Comparison of ENCODE assay signal across 8 cellular contexts in the genomic region with DNA sequence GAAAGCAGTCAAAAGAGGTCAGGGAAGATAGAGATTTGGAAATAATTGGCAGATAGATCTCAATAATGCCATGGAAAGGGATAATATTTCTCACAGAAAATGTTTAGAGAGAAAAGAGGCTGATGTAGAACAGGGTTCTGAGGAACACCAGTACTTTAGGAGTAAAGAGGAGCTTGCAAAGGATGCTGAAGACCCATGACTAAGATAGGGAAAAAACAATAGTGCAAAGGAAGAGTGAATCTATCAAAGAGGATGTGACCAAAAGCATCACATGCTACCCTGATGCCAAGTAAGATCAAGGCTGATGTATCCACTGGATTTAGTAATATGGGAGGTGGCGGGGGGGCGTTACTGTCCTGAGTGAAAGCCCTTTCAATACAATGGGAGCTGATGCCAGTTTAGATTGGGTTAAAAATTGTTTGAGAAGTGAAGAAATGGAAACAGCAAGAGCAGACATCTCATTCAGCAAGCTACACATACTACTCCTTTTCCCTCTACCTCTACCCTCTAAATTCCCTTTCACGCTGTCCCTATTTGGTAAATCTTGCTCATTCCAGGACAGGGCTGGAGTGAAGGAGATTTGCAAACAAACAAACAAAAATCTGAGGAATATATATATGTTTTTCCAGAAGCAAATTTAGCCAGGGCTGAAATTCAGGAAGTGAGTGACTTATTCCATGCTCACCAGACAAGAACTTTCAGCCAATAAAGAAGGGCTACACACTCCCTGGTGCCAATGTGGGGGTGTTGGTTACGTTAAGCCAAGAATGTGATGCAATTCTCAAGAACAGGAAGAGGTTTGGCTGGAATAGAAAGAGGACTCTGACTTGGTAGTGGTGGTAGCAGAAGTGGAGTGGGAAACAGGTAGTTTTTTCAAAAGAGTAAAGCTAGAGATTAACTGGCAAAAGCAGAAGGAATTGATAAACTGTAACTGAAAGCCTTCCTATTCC. TPM values are rescaled to one million over a fixed set of nuclear protein-coding genes. Genes with fewer than 3 reads are reported as not detected.
DNase-seq lines count a peak whose midpoint lies in the region; ATAC-seq, FAIRE-seq and TF ChIP-seq lines count a peak whose summit lies in the region.
"Not testable (repeated sequence)": the region's sequence is repeated elsewhere in the genome, so short reads cannot be mapped to it uniquely, and the experiment has no call there.

No MANE protein-coding gene starts in this region.

- DNase-seq in ELR (ENCODE audit: low read depth) (peak; percentile 56), fibroblast of pulmonary artery (ENCODE audit: low read depth) (peak; percentile 25)
- DNase-seq in RCC 7860 (ENCODE audit: low spot score); astrocyte (ENCODE audit: low read depth); left lobe of liver (ENCODE audit: low spot score); osteocyte (ENCODE audit: extremely low spot score, unreplicated experiment); upper lobe of left lung: not testable (repeated sequence)
- peak; percentile 22 for DNase-seq in activated CD4-positive, alpha-beta memory T cell treated with anti-CD3 and anti-CD28 coated beads, Interleukin-2, amount 10 ng/mL, durations not matched to agents 7 days and 5 days

- TF ChIP-seq CTCF in astrocyte (IDR thresholded peaks at IDR 0.05; ENCODE audit: insufficient read depth, low read depth, low read length); fibroblast of pulmonary artery (IDR thresholded peaks at IDR 0.05; ENCODE audit: low read length, missing control alignments); osteocyte (IDR thresholded peaks at IDR 0.05); upper lobe of left lung (IDR thresholded peaks at IDR 0.05): not testable (repeated sequence)

- peak overlapping the region; percentile 71 for H3K27ac Mint-ChIP-seq in activated CD4-positive, alpha-beta memory T cell treated with anti-CD3 and anti-CD28 coated beads, Interleukin-2, amount 10 ng/mL, durations not matched to agents 7 days and 5 days
- H3K27ac Mint-ChIP-seq in astrocyte (ENCODE audit: unreplicated experiment) (peak overlapping the region; percentile 86), osteocyte (ENCODE audit: unreplicated experiment) (peak overlapping the region; percentile 71)

- not testable (repeated sequence) for H3K36me3 Mint-ChIP-seq in activated CD4-positive, alpha-beta memory T cell treated with anti-CD3 and anti-CD28 coated beads, Interleukin-2, amount 10 ng/mL, durations not matched to agents 7 days and 5 days (ENCODE audit: low read depth); astrocyte (ENCODE audit: low read depth, unreplicated experiment); osteocyte (ENCODE audit: unreplicated experiment)

- not testable (repeated sequence) for TF ChIP-seq POLR2A in upper lobe of left lung (IDR thresholded peaks at IDR 0.05)

- not testable (repeated sequence) for H3K79me2 ChIP-seq in astrocyte (ENCODE audit: insufficient read depth, low read length)

- peak; percentile 85 for ATAC-seq in left lobe of liver
- peak; percentile 64 to 87 for ATAC-seq in upper lobe of left lung (ENCODE audit: low FRiP score in 2 of 2)

- H3K27ac ChIP-seq in astrocyte (ENCODE audit: low read depth, low read length) (peak overlapping the region; percentile 57), upper lobe of left lung (peak overlapping the region in 2 of 4 donors; percentile 11 to 21)

- H3K27me3 Mint-ChIP-seq in activated CD4-positive, alpha-beta memory T cell treated with anti-CD3 and anti-CD28 coated beads, Interleukin-2, amount 10 ng/mL, durations not matched to agents 7 days and 5 days; astrocyte (ENCODE audit: low read depth, unreplicated experiment); osteocyte (ENCODE audit: unreplicated experiment): not testable (repeated sequence)

- not testable (repeated sequence) for H3K9me3 Mint-ChIP-seq in activated CD4-positive, alpha-beta memory T cell treated with anti-CD3 and anti-CD28 coated beads, Interleukin-2, amount 10 ng/mL, durations not matched to agents 7 days and 5 days; astrocyte (ENCODE audit: unreplicated experiment); osteocyte (ENCODE audit: unreplicated experiment)

- H3K4me1 ChIP-seq in astrocyte (ENCODE audit: insufficient read depth, low read length), result peaks cover 18% of the 10 kb centered on the region
- not testable (repeated sequence) for H3K4me1 ChIP-seq in upper lobe of left lung

- H3K4me1 Mint-ChIP-seq in activated CD4-positive, alpha-beta memory T cell treated with anti-CD3 and anti-CD28 coated beads, Interleukin-2, amount 10 ng/mL, durations not matched to agents 7 days and 5 days, result peaks cover 29% of the 10 kb centered on the region
- peaks cover 22% of the 10 kb centered on the region for H3K4me1 Mint-ChIP-seq in astrocyte (ENCODE audit: low read depth, unreplicated experiment)
- H3K4me1 Mint-ChIP-seq in osteocyte (ENCODE audit: unreplicated experiment), result peaks cover 23% of the 10 kb centered on the region

- not testable (repeated sequence) for H3K4me3 Mint-ChIP-seq in activated CD4-positive, alpha-beta memory T cell treated with anti-CD3 and anti-CD28 coated beads, Interleukin-2, amount 10 ng/mL, durations not matched to agents 7 days and 5 days; astrocyte (ENCODE audit: unreplicated experiment); osteocyte (ENCODE audit: unreplicated experiment)

- CTCF ChIA-PET in activated CD4-positive, alpha-beta memory T cell treated with anti-CD3 and anti-CD28 coated beads, Interleukin-2, amount 10 ng/mL, durations not matched to agents 7 days and 5 days (lab: Charles Lee), result not testable (repeated sequence)

- not testable (repeated sequence) for H3K4me3 ChIP-seq in astrocyte (ENCODE audit: insufficient read depth, low read depth, low read length); fibroblast of pulmonary artery (replicated peaks; ENCODE audit: low read depth, low read length); upper lobe of left lung

- H3K36me3 ChIP-seq in astrocyte (ENCODE audit: insufficient read depth, low read length); upper lobe of left lung: not testable (repeated sequence)

- not testable (repeated sequence) for H3K27me3 ChIP-seq in astrocyte (ENCODE audit: insufficient read depth, low read length); upper lobe of left lung

- peak; percentile 15 for FAIRE-seq in RCC 7860 (lab: Jason Lieb, UNC)
- peak; percentile 84 for FAIRE-seq in astrocyte (lab: Jason Lieb, UNC)

- POLR2A ChIA-PET in activated CD4-positive, alpha-beta memory T cell treated with anti-CD3 and anti-CD28 coated beads, Interleukin-2, amount 10 ng/mL, durations not matched to agents 7 days and 5 days (lab: Charles Lee), result not testable (repeated sequence)

- peak overlapping the region; percentile 50 for H3K9ac ChIP-seq in astrocyte (ENCODE audit: low read length)

- 70 to 85% methylated on average over 3 of the region's 4 CpGs for WGBS in upper lobe of left lung, 2 donors

- H3K9me3 ChIP-seq in astrocyte (ENCODE audit: insufficient read depth, low read depth, low read length); upper lobe of left lung: not testable (repeated sequence)

- not testable (repeated sequence) for H4K20me1 ChIP-seq in astrocyte (ENCODE audit: insufficient read depth, low read length)

- peak overlapping the region; percentile 52 for H3K4me2 ChIP-seq in astrocyte (ENCODE audit: low read length)

- TF ChIP-seq EP300 in upper lobe of left lung (IDR thresholded peaks at IDR 0.05), result not testable (repeated sequence)

- H2AFZ ChIP-seq in astrocyte (ENCODE audit: low read depth, low read length), result not testable (repeated sequence)

RNA-seq across cellular contexts. Expression of gene SEC22B, which starts 32.0 kb away (rescaled TPM):
- total RNA-seq in activated CD4-positive, alpha-beta memory T cell treated with anti-CD3 and anti-CD28 coated beads, Interleukin-2, amount 10 ng/mL, durations not matched to agents 7 days and 5 days, result 10 to 100 TPM; 23.1 TPM
- total RNA-seq in astrocyte, result 45.9 and 48.6 TPM in 2 replicates
- total RNA-seq in left lobe of liver, result 18.5 TPM
- total RNA-seq in osteocyte, result 40.0 and 40.8 TPM in 2 replicates
- 10 to 100 TPM; 12.3 to 41.0 (median 24.9) TPM for total RNA-seq in upper lobe of left lung
